15 cellular contexts compared by ENCODE assay signal in genomic region chr14:64639340-64639821, GRCh38.
DNase-seq lines count a peak whose midpoint lies in the region; ATAC-seq and TF ChIP-seq lines count a peak whose summit lies in the region.
"Had no signal": no experiment of that assay in that cellular context is flagged by ENCODE, and none has a peak within 500 bp of the region (broad histone marks: within the 10 kb centered on the region; RNA-seq: fewer than 3 reads in every experiment).

No MANE protein-coding gene starts in this region.

- no peak overlapping the region for H3K4me3 ChIP-seq in mammary epithelial cell (replicated peaks in 1 of 3; ENCODE audit: insufficient read depth in 1 of 3, low read depth in 2 of 3, low read length in 3 of 3)
- no peak overlapping the region for H3K4me3 ChIP-seq in fibroblast of lung (replicated peaks in 1 of 4; ENCODE audit: control extremely low read depth in 1 of 4, insufficient read depth in 1 of 4, low read depth in 3 of 4, low read length in 4 of 4)
- H3K4me3 ChIP-seq: pancreas, tibial artery had no signal

- peaks cover 5% of the 10 kb centered on the region for H3K36me3 Mint-ChIP-seq in MCF 10A (ENCODE audit: insufficient read depth, unreplicated experiment)
- H3K36me3 Mint-ChIP-seq: activated naive CD4-positive, alpha-beta T cell treated with anti-CD3 and anti-CD28 coated beads, Interleukin-2, amount 50 U/mL, for 24 hours; IgD-negative memory B cell had no signal

- 82% methylated on average over 3 of the region's 3 CpGs for WGBS in mammary epithelial cell (ENCODE audit: low coverage, missing lambda C conversion rate)

- CTCF ChIA-PET in mammary epithelial cell (lab: Charles Lee; ENCODE audit: low non-redundant PET), result interaction anchor here (0.7 kb wide), 1 partner anchor 159 kb away, joined by 6 read pairs; no protein-coding TSS in a partner anchor
- CTCF ChIA-PET in MCF 10A (lab: Yijun Ruan, JAX), result interaction anchor here (0.6 to 1.3 kb wide), 5 partner anchors 33 to 253 kb away, joined by 3 to 4 read pairs (median 3); no protein-coding TSS in a partner anchor

- H3K9ac ChIP-seq in mammary epithelial cell (ENCODE audit: insufficient read depth, low read length), result no peak overlapping the region
- no peak overlapping the region for H3K9ac ChIP-seq in fibroblast of lung (ENCODE audit: insufficient read depth, low read length)

- no peaks in the 10 kb centered on the region for H4K20me1 ChIP-seq in mammary epithelial cell (ENCODE audit: insufficient read depth, low read length)
- H4K20me1 ChIP-seq in fibroblast of lung (ENCODE audit: control insufficient read depth, extremely low read depth, insufficient read depth, low read length), result no peaks in the 10 kb centered on the region

- POLR2A ChIA-PET in MCF 10A (lab: Yijun Ruan, JAX), result interaction anchor here (0.8 kb wide), 2 partner anchors 99 to 136 kb away, joined by 3 to 5 read pairs; partner anchors contain the start of gene HSPA2

- H2AFZ ChIP-seq in mammary epithelial cell (ENCODE audit: low read depth, low read length), result no peak overlapping the region
- no peak overlapping the region for H2AFZ ChIP-seq in fibroblast of lung (ENCODE audit: low read length)

- TF ChIP-seq CTCF in mammary epithelial cell (conservative IDR thresholded peaks at IDR 0.05 in 1 of 2, IDR thresholded peaks at IDR 0.05 in 1 of 2; ENCODE audit: extremely low read depth in 1 of 2, insufficient read depth in 1 of 2, low read depth in 1 of 2, low read length in 2 of 2) (no peak), MCF 10A (IDR thresholded peaks at IDR 0.05; ENCODE audit: unreplicated experiment) (no peak), fibroblast of lung (conservative IDR thresholded peaks at IDR 0.05 in 1 of 2, IDR thresholded peaks at IDR 0.05 in 1 of 2; ENCODE audit: low read depth in 1 of 2, low read length in 2 of 2) (no peak)

- in situ Hi-C loops in mammary epithelial cell (cut with MboI; ENCODE audit: low sequenced_read_pairs in 2 of 2), result loop anchor here (10.0 kb wide), 2 partner anchors 95 to 295 kb away; partner anchors contain the start of genes HSPA2 (in 2 of the 2) and PPP1R36 (in 2 of the 2)

- no peak overlapping the region for H3K4me3 Mint-ChIP-seq in MCF 10A (ENCODE audit: unreplicated experiment)
- H3K4me3 Mint-ChIP-seq: activated naive CD4-positive, alpha-beta T cell treated with anti-CD3 and anti-CD28 coated beads, Interleukin-2, amount 50 U/mL, for 24 hours; IgD-negative memory B cell had no signal

- H3K4me1 ChIP-seq in mammary epithelial cell (ENCODE audit: insufficient read depth, low read length) (peaks cover 16% of the 10 kb centered on the region), fibroblast of lung (ENCODE audit: control insufficient read depth, extremely low read depth, insufficient read depth, low read length) (peaks cover 10% of the 10 kb centered on the region)
- H3K4me1 ChIP-seq: pancreas had no signal

- BruUV-seq in mammary epithelial cell (replicated peaks; lab: Mats Ljungman, UMichigan) (no TSS peak), MCF 10A (replicated peaks; lab: Mats Ljungman, UMichigan) (no TSS peak)

- no peaks in the 10 kb centered on the region for H3K27me3 Mint-ChIP-seq in MCF 10A (ENCODE audit: insufficient read depth, unreplicated experiment)
- H3K27me3 Mint-ChIP-seq: IgD-negative memory B cell had no signal

- no peaks in the 10 kb centered on the region for H3K9me3 Mint-ChIP-seq in MCF 10A (ENCODE audit: unreplicated experiment)

- H3K4me2 ChIP-seq in mammary epithelial cell (ENCODE audit: insufficient read depth, low read depth, low read length) (no peak overlapping the region), fibroblast of lung (ENCODE audit: extremely low read depth, insufficient read depth, low read length) (no peak overlapping the region)

- no peak overlapping the region for H3K27ac Mint-ChIP-seq in MCF 10A (ENCODE audit: low read depth, unreplicated experiment)
- H3K27ac Mint-ChIP-seq: activated naive CD4-positive, alpha-beta T cell treated with anti-CD3 and anti-CD28 coated beads, Interleukin-2, amount 50 U/mL, for 24 hours had no signal

- intact Hi-C loops in mammary epithelial cell (cut with micrococcal nuclease), result no loop called here
- intact Hi-C loops in MCF 10A (cut with micrococcal nuclease), result loop anchor here (5.0 kb wide), 1 partner anchor 297 kb away; no protein-coding TSS in a partner anchor

- H3K36me3 ChIP-seq in mammary epithelial cell (ENCODE audit: insufficient read depth, low read length), result no peaks in the 10 kb centered on the region
- H3K36me3 ChIP-seq in fibroblast of lung (ENCODE audit: control insufficient read depth, insufficient read depth, low read length), result no peaks in the 10 kb centered on the region
- H3K36me3 ChIP-seq: pancreas, tibial artery had no signal

- H3K27ac ChIP-seq in mammary epithelial cell (ENCODE audit: insufficient read depth, low read depth, low read length) (no peak overlapping the region), fibroblast of lung (ENCODE audit: insufficient read depth, low read length) (peak overlapping the region; percentile 18)
- H3K27ac ChIP-seq: tibial artery had no signal

- H3K79me2 ChIP-seq in mammary epithelial cell (ENCODE audit: insufficient read depth, low read length) (no peaks in the 10 kb centered on the region), fibroblast of lung (ENCODE audit: control insufficient read depth, insufficient read depth, low read length) (no peaks in the 10 kb centered on the region)

- peaks cover 13% of the 10 kb centered on the region for H3K4me1 Mint-ChIP-seq in MCF 10A (ENCODE audit: insufficient read depth, unreplicated experiment)
- H3K4me1 Mint-ChIP-seq: activated naive CD4-positive, alpha-beta T cell treated with anti-CD3 and anti-CD28 coated beads, Interleukin-2, amount 50 U/mL, for 24 hours had no signal

- H3K27me3 ChIP-seq in mammary epithelial cell (ENCODE audit: insufficient read depth, low read length) (no peaks in the 10 kb centered on the region), fibroblast of lung (ENCODE audit: control insufficient read depth, insufficient read depth, low read length) (no peaks in the 10 kb centered on the region)
- H3K27me3 ChIP-seq: pancreas, tibial artery had no signal

- peak; percentile 73 for DNase-seq in mammary epithelial cell
- no peak for DNase-seq in MCF 10A (ENCODE audit: unreplicated experiment)
- peak; percentile 47 for DNase-seq in NCI-H69 (lab: John Stamatoyannopoulos, UW)
- peak in 1 of 2 donors; percentile 85 for DNase-seq in fibroblast of lung (ENCODE audit: low read depth in 2 of 2)
- no peak for DNase-seq in GF-D8 (lab: John Stamatoyannopoulos, UW)
- DNase-seq in activated CD4-positive, CD25-positive, alpha-beta regulatory T cell treated with anti-CD3 and anti-CD28 coated beads, Interleukin-2, amount 50 U/mL, for 72 hours, result no peak
- DNase-seq in occipital lobe (lab: John Stamatoyannopoulos, UW), result no peak
- DNase-seq: activated CD8-positive, alpha-beta memory T cell treated with anti-CD3 and anti-CD28 coated beads, Interleukin-2, amount 50 U/mL, for 4 hours; NCI-H1436; pancreas; tibial artery had no signal

- H3K9me3 ChIP-seq in mammary epithelial cell (replicated peaks; ENCODE audit: insufficient read depth, low read length) (no peaks in the 10 kb centered on the region), fibroblast of lung (ENCODE audit: control insufficient read depth, insufficient read depth, low read depth, low read length) (no peaks in the 10 kb centered on the region)
- H3K9me3 ChIP-seq: pancreas, tibial artery had no signal

- dilution Hi-C loops in mammary epithelial cell (cut with HindIII; ENCODE audit: low sequenced_read_pairs), result no loop called here

- no peak for ATAC-seq in esophagus mucosa
- ATAC-seq: HCT116 had no signal

Comparison
In these comparisons a context has a peak if more than half of its experiments do, and no peak if none do; other contexts are left out.
1. DNase-seq: peak in mammary epithelial cell (single experiment) and NCI-H69 (single experiment); none in MCF 10A (single experiment), GF-D8 (single experiment), activated CD4-positive, CD25-positive, alpha-beta regulatory T cell treated with anti-CD3 and anti-CD28 coated beads, Interleukin-2, amount 50 U/mL, for 72 hours (single experiment) and occipital lobe (single experiment).